13 cellular contexts compared by ENCODE assay signal in the genomic region with DNA sequence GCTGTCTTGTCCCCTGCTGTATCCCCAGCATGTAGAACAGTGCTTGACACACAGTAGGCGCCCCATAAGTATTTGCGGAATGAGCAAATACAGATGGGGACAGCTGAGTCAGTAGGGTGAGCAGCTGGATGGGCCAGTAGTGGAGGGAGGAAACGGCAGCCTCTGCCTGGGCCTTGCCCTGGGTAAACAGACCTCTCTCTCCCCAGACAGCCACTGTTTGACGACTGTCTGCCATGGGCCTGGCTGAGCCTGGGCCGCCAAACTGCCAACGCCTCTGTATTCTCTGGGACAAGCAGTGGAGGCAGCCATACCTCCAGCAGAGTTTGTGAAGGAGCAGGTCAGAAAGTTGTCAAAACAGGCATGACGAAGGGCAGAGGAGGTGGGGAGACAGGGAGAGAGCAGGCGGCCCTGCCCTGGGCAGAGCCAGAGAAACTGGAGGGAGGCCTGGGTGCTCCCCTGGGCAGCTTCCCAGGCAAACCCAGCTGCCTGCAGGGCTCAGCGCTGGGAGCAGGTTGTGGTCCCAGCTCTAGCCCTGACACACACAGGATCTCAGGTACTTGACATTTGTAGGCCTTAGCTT. TPM values are rescaled to one million over a fixed set of nuclear protein-coding genes. Genes with fewer than 3 reads are reported as not detected.
DNase-seq lines count a peak whose midpoint lies in the region; ATAC-seq and TF ChIP-seq lines count a peak whose summit lies in the region.
"Had no signal": no experiment of that assay in that cellular context is flagged by ENCODE, and none has a peak within 500 bp of the region (broad histone marks: within the 10 kb centered on the region; RNA-seq: fewer than 3 reads in every experiment).

No MANE protein-coding gene starts in this region.

- TF ChIP-seq POLR2A in erythroblast (IDR thresholded peaks at IDR 0.05; ENCODE audit: low read length): no peak

- H3K36me3 ChIP-seq in mucosa of descending colon (ENCODE audit: low read depth) (no peaks in the 10 kb centered on the region), upper lobe of right lung (no peaks in the 10 kb centered on the region)

- no peak for TF ChIP-seq CTCF in choroid plexus epithelial cell (conservative IDR thresholded peaks at IDR 0.05; ENCODE audit: low read depth, low read length)
- TF ChIP-seq CTCF in mucosa of descending colon (IDR thresholded peaks at IDR 0.05): no peak
- TF ChIP-seq CTCF in upper lobe of right lung (IDR thresholded peaks at IDR 0.05): no peak

- ATAC-seq in Right ventricle myocardium superior (ENCODE audit: poor library complexity) (peak; percentile 27), left ventricle myocardium superior (no peak), mucosa of descending colon (peak; percentile 98), upper lobe of right lung (peak; percentile 72)
- ATAC-seq: activated CD8-positive, alpha-beta T cell treated with anti-CD3 and anti-CD28 coated beads, Interleukin-2, amount 10 ng/mL, durations not matched to agents 7 days and 5 days; SK-N-SH treated with all-trans-retinoic acid at 6 μM for 48 hours had no signal

- DNase-seq in Right ventricle myocardium superior (no peak), left ventricle myocardium superior (no peak), choroid plexus epithelial cell (ENCODE audit: low read depth) (peak; percentile 10), mucosa of descending colon (peak; percentile 72 to 80 (median 79)), upper lobe of right lung (no peak), NCI-H345 treated with DMSO at 0.1 percent for 48 hours (lab: John Stamatoyannopoulos, UW; ENCODE audit: unreplicated experiment) (no peak), erythroblast (lab: John Stamatoyannopoulos, UW) (no peak)
- no peak for DNase-seq in activated CD4-positive, alpha-beta T cell treated with anti-CD3 and anti-CD28 coated beads, Interleukin-2, amount 50 U/mL, for 1 hour
- DNase-seq: activated CD8-positive, alpha-beta T cell treated with anti-CD3 and anti-CD28 coated beads, Interleukin-2, amount 10 ng/mL, durations not matched to agents 7 days and 5 days; CD8-positive, alpha-beta memory T cell; foreskin melanocyte; NCI-H2029 treated with DMSO at 0.1 percent for 48 hours had no signal

- intact Hi-C loops in Right ventricle myocardium superior (cut with DNase I) (no loop called here), left ventricle myocardium superior (cut with micrococcal nuclease) (no loop called here), mucosa of descending colon (cut with DNase I, micrococcal nuclease) (no loop called here), upper lobe of right lung (cut with DNase I) (no loop called here)

- H3K4me1 ChIP-seq in mucosa of descending colon (ENCODE audit: low read depth) (peaks cover 25% of the 10 kb centered on the region), upper lobe of right lung (no peaks in the 10 kb centered on the region)

- H3K4me3 ChIP-seq in choroid plexus epithelial cell (ENCODE audit: low read depth, low read length): no peak overlapping the region
- no peak overlapping the region for H3K4me3 ChIP-seq in mucosa of descending colon
- H3K4me3 ChIP-seq in upper lobe of right lung: no peak overlapping the region

- H3K27me3 ChIP-seq in upper lobe of right lung: peaks cover 5% of the 10 kb centered on the region

- no peak overlapping the region for H3K27ac ChIP-seq in upper lobe of right lung

- no peaks in the 10 kb centered on the region for H3K9me3 ChIP-seq in mucosa of descending colon
- H3K9me3 ChIP-seq in upper lobe of right lung: no peaks in the 10 kb centered on the region

RNA-seq across cellular contexts. Expression of a gene that starts 15.2 kb away (rescaled TPM):
- not detected for total RNA-seq in Right ventricle myocardium superior
- total RNA-seq in left ventricle myocardium superior: not detected
- 100 to 1,000 TPM; 125 to 332 (median 237) TPM for total RNA-seq in mucosa of descending colon
- 0.20 TPM for total RNA-seq in upper lobe of right lung
- total RNA-seq: activated CD8-positive, alpha-beta T cell treated with anti-CD3 and anti-CD28 coated beads, Interleukin-2, amount 10 ng/mL, durations not matched to agents 7 days and 5 days; CD8-positive, alpha-beta memory T cell had no signal

RNA-seq across cellular contexts. Expression of a gene that starts 33.9 kb away (rescaled TPM):
- total RNA-seq in Right ventricle myocardium superior (not detected), left ventricle myocardium superior (not detected), mucosa of descending colon (not detected), upper lobe of right lung (not detected)
- total RNA-seq: activated CD8-positive, alpha-beta T cell treated with anti-CD3 and anti-CD28 coated beads, Interleukin-2, amount 10 ng/mL, durations not matched to agents 7 days and 5 days; CD8-positive, alpha-beta memory T cell had no signal

RNA-seq across cellular contexts. Expression of a gene that starts 59.7 kb away (rescaled TPM):
- 150 TPM for total RNA-seq in Right ventricle myocardium superior
- 175 TPM for total RNA-seq in left ventricle myocardium superior
- 10 to 100 TPM; 10.9 to 12.6 (median 10.9) TPM for total RNA-seq in mucosa of descending colon
- 12.6 TPM for total RNA-seq in upper lobe of right lung

Comparison
In these comparisons a context has a peak if more than half of its experiments do, and no peak if none do; other contexts are left out.
1. DNase-seq: peak in choroid plexus epithelial cell (single experiment) and mucosa of descending colon (3 of 3); none in Right ventricle myocardium superior (single experiment), left ventricle myocardium superior (single experiment), upper lobe of right lung (single experiment), NCI-H345 treated with DMSO at 0.1 percent for 48 hours (single experiment), erythroblast (0 of 2) and activated CD4-positive, alpha-beta T cell treated with anti-CD3 and anti-CD28 coated beads, Interleukin-2, amount 50 U/mL, for 1 hour (single experiment).
2. RNA of a gene that starts 15.2 kb away (total RNA-seq): 125 to 332 TPM in mucosa of descending colon; 0.20 TPM in upper lobe of right lung (single experiment), not detected in Right ventricle myocardium superior (single experiment) and not detected in left ventricle myocardium superior (single experiment); every median in the first group is over 100 times any median in the second.
3. RNA of a gene that starts 59.7 kb away (total RNA-seq): 175 TPM in left ventricle myocardium superior (single experiment) and 150 TPM in Right ventricle myocardium superior (single experiment); 12.6 TPM in upper lobe of right lung (single experiment) and 10.9 to 12.6 TPM in mucosa of descending colon; every median in the first group is over 10 times any median in the second.